9 cellular contexts compared by ENCODE assay signal in genomic region chr12:124188561-124189405, GRCh38.
DNase-seq lines count a peak whose midpoint lies in the region; ATAC-seq, FAIRE-seq and TF ChIP-seq lines count a peak whose summit lies in the region.
"Had no signal": no experiment of that assay in that cellular context is flagged by ENCODE, and none has a peak within 500 bp of the region (broad histone marks: within the 10 kb centered on the region; RNA-seq: fewer than 3 reads in every experiment).

No MANE protein-coding gene starts in this region.

- POLR2A ChIA-PET in PC-3 (lab: Charles Lee; ENCODE audit: unreplicated experiment) = no interaction called here

- CTCF ChIA-PET in PC-3 (lab: Charles Lee) = no interaction called here

- H3F3A ChIP-seq in PC-3 (ENCODE audit: low read length, unreplicated experiment) = no peaks in the 10 kb centered on the region

- DNase-seq in HTR-8/SVneo (ENCODE audit: insufficient read length, low spot score) (peak; percentile 51), PC-3 (peak; percentile 83), left ventricle myocardium superior (no peak), retina (peak; percentile 35), HCEC 1CT (no peak), HPDE6-E6E7 (ENCODE audit: extremely low spot score) (no peak), midbrain (lab: John Stamatoyannopoulos, UW) (no peak)
- DNase-seq: NCI-H748 treated with DMSO at 0.1 percent for 48 hours had no signal

- no peak overlapping the region for H3K27ac ChIP-seq in PC-3 (ENCODE audit: low read length)

- H2AFZ ChIP-seq in PC-3 (ENCODE audit: low read length) = no peak overlapping the region

- H3K79me2 ChIP-seq in PC-3 (ENCODE audit: low read length) = no peaks in the 10 kb centered on the region

- H3K4me3 ChIP-seq in PC-3 (ENCODE audit: low read length) = no peak overlapping the region

- FAIRE-seq in HTR-8/SVneo (lab: Jason Lieb, UNC) = no peak

- no peak for TF ChIP-seq CTCF in PC-3 (conservative IDR thresholded peaks at IDR 0.05; ENCODE audit: low read depth, low read length)

- H3K27me3 ChIP-seq in PC-3 (ENCODE audit: low read length) = peaks cover 6% of the 10 kb centered on the region

- peak overlapping the region; percentile 47 for H3K4me2 ChIP-seq in PC-3 (ENCODE audit: low read length)

- no peaks in the 10 kb centered on the region for H3K36me3 ChIP-seq in PC-3 (ENCODE audit: low read depth, low read length)

- no peak overlapping the region for H3K9ac ChIP-seq in PC-3 (ENCODE audit: low read length)

- H4K20me1 ChIP-seq in PC-3 (ENCODE audit: low read length) = no peaks in the 10 kb centered on the region

- H3K9me2 ChIP-seq in PC-3 (replicated peaks; ENCODE audit: low read length) = no peaks in the 10 kb centered on the region

- intact Hi-C loops in PC-3 (cut with micrococcal nuclease) (no loop called here), left ventricle myocardium superior (cut with micrococcal nuclease) (no loop called here)

- peaks cover 16% of the 10 kb centered on the region for H3K4me1 ChIP-seq in PC-3 (ENCODE audit: insufficient read depth, low read length)

- no TSS peak for BruUV-seq in PC-3 (replicated peaks; lab: Mats Ljungman, UMichigan)

- ATAC-seq in PC-3 (peak; percentile 94), left ventricle myocardium superior (peak; percentile 65), GM21576 (IDR thresholded peaks at IDR 0.05; ENCODE audit: unreplicated experiment) (no peak)

- H3K9me3 ChIP-seq in PC-3 (ENCODE audit: low read length) = no peaks in the 10 kb centered on the region

Comparison
In these comparisons a context has a peak if more than half of its experiments do, and no peak if none do; other contexts are left out.
1. DNase-seq: peak in HTR-8/SVneo (single experiment), PC-3 (single experiment) and retina (single experiment); none in left ventricle myocardium superior (single experiment), HCEC 1CT (single experiment), HPDE6-E6E7 (single experiment) and midbrain (single experiment).